ENCODE assay signal across 24 cellular contexts in the genomic region with DNA sequence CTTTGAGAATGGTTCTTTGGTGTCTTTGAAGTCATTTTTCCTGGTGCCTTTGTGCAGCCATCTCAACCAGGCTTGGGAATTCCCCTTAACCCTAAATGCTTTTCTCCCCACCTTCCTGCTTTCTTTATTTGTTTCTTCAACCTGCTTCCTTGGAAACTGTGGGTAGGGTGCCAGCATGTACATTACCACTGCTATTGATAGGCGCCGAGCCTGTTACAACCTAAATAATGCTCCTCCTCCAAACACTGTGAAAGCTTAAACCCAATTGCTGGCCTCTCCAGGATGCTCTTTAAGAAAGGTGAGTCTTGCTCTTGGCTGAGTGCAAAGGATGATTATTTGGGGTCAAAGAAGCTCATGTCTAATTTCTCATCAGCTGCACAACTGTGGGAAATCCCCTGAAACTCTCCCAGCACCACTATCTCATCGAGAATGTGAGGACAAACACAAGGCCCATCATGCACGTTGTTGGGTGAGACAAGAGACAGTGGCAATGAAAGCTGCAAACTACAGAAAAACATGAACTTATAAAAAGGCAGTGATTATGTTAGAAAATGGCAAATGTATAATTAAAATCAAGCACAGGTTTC.
DNase-seq lines count a peak whose midpoint lies in the region; ATAC-seq and TF ChIP-seq lines count a peak whose summit lies in the region.
"Had no signal": no experiment of that assay in that cellular context is flagged by ENCODE, and none has a peak within 500 bp of the region (broad histone marks: within the 10 kb centered on the region; RNA-seq: fewer than 3 reads in every experiment).

No MANE protein-coding gene starts in this region.

- ATAC-seq in HG03442 (IDR thresholded peaks at IDR 0.05; ENCODE audit: unreplicated experiment) (peak; percentile 48), GM21528 (IDR thresholded peaks at IDR 0.05; ENCODE audit: low FRiP score, unreplicated experiment) (no peak), GM21447 (IDR thresholded peaks at IDR 0.05; ENCODE audit: unreplicated experiment) (no peak)
- ATAC-seq: gastroesophageal sphincter; left ventricle myocardium superior; sciatic nerve; stimulated activated naive CD8-positive, alpha-beta T cell treated with anti-CD3 and anti-CD28 coated beads, Interleukin-15, amount 100 ng/mL, for 72 hours; WTC11 had no signal

- peak; percentile 62 for DNase-seq in GM13977 (ENCODE audit: low spot score)
- no peak for DNase-seq in endothelial cell (ENCODE audit: low spot score)
- DNase-seq in type B pancreatic cell (ENCODE audit: extremely low spot score, unreplicated experiment): no peak
- DNase-seq in colonic mucosa: no peak
- DNase-seq: activated T-cell treated with anti-CD3 and anti-CD28 coated beads, Interleukin-2, amount 50 U/mL, for 72 hours; brain microvascular endothelial cell; CD8-positive, alpha-beta memory T cell; dermis blood vessel endothelial cell; erythroblast; GOT3; left ventricle myocardium superior; NCI-H1092; NCI-H2081 treated with DMSO at 0.1 percent for 48 hours; NCI-H524; ovary; SHP77; stimulated activated naive CD8-positive, alpha-beta T cell treated with anti-CD3 and anti-CD28 coated beads, Interleukin-15, amount 100 ng/mL, for 72 hours had no signal

- H3K9me3 Mint-ChIP-seq in endothelial cell (ENCODE audit: unreplicated experiment) (no peaks in the 10 kb centered on the region), type B pancreatic cell (peaks cover 7% of the 10 kb centered on the region)
- H3K9me3 Mint-ChIP-seq: stimulated activated naive CD8-positive, alpha-beta T cell treated with anti-CD3 and anti-CD28 coated beads, Interleukin-15, amount 100 ng/mL, for 72 hours; T-helper 1 cell treated with Interleukin-12 subunit alpha and Interleukin-12 subunit beta and Interleukin-4 antibody, amounts not matched to agents 30 μg/mL and 1 μg/mL, for 36 hours; WTC11 had no signal

- H3K36me3 ChIP-seq in colonic mucosa: no peaks in the 10 kb centered on the region
- H3K36me3 ChIP-seq: brain microvascular endothelial cell, gastroesophageal sphincter, ovary had no signal

- peaks cover 5% of the 10 kb centered on the region for H3K36me3 Mint-ChIP-seq in endothelial cell (ENCODE audit: low read depth, unreplicated experiment)
- H3K36me3 Mint-ChIP-seq in type B pancreatic cell: no peaks in the 10 kb centered on the region
- H3K36me3 Mint-ChIP-seq: CD8-positive, alpha-beta memory T cell; WTC11 had no signal

- intact Hi-C loops in colonic mucosa (cut with DNase I): no loop called here

- no peak overlapping the region for H3K9ac ChIP-seq in colonic mucosa (ENCODE audit: low read depth in 2 of 2, low read length in 2 of 2)

- no peaks in the 10 kb centered on the region for H3K27me3 ChIP-seq in colonic mucosa
- H3K27me3 ChIP-seq: brain microvascular endothelial cell, gastroesophageal sphincter, ovary had no signal

- TF ChIP-seq CTCF in GM13977 (IDR thresholded peaks at IDR 0.05; ENCODE audit: extremely low read depth, insufficient read depth, missing control alignments) (no peak), endothelial cell (IDR thresholded peaks at IDR 0.05; ENCODE audit: unreplicated experiment) (no peak), type B pancreatic cell (conservative IDR thresholded peaks at IDR 0.05) (no peak), colonic mucosa (IDR thresholded peaks at IDR 0.05) (no peak)

- H3K4me1 ChIP-seq in colonic mucosa: no peaks in the 10 kb centered on the region
- H3K4me1 ChIP-seq: gastroesophageal sphincter had no signal

- peaks cover 40% of the 10 kb centered on the region for H3K4me1 Mint-ChIP-seq in endothelial cell (ENCODE audit: unreplicated experiment)
- H3K4me1 Mint-ChIP-seq in type B pancreatic cell (ENCODE audit: unreplicated experiment): peaks cover 26% of the 10 kb centered on the region
- H3K4me1 Mint-ChIP-seq: CD8-positive, alpha-beta memory T cell; stimulated activated naive CD8-positive, alpha-beta T cell treated with anti-CD3 and anti-CD28 coated beads, Interleukin-15, amount 100 ng/mL, for 72 hours had no signal

- in situ Hi-C loops in GM13977 (cut with MboI; ENCODE audit: low pct_unique_long_range_greater_than_20kb, low sequenced_read_pairs, unreplicated experiment): no loop called here

- H3K27ac ChIP-seq in colonic mucosa: no peak overlapping the region
- H3K27ac ChIP-seq: brain microvascular endothelial cell, gastroesophageal sphincter, ovary had no signal

- H3K4me3 Mint-ChIP-seq in endothelial cell (ENCODE audit: unreplicated experiment) (no peak overlapping the region), type B pancreatic cell (no peak overlapping the region)
- H3K4me3 Mint-ChIP-seq: activated T-cell treated with anti-CD3 and anti-CD28 coated beads, Interleukin-2, amount 50 U/mL, for 72 hours; CD8-positive, alpha-beta memory T cell; stimulated activated naive CD8-positive, alpha-beta T cell treated with anti-CD3 and anti-CD28 coated beads, Interleukin-15, amount 100 ng/mL, for 72 hours; T-helper 1 cell treated with Interleukin-12 subunit alpha and Interleukin-12 subunit beta and Interleukin-4 antibody, amounts not matched to agents 30 μg/mL and 1 μg/mL, for 36 hours; WTC11 had no signal

- H3K27ac Mint-ChIP-seq in endothelial cell (ENCODE audit: unreplicated experiment) (peak overlapping the region; percentile 30), type B pancreatic cell (peak overlapping the region; percentile 97)
- H3K27ac Mint-ChIP-seq: activated T-cell treated with anti-CD3 and anti-CD28 coated beads, Interleukin-2, amount 50 U/mL, for 72 hours; stimulated activated naive CD8-positive, alpha-beta T cell treated with anti-CD3 and anti-CD28 coated beads, Interleukin-15, amount 100 ng/mL, for 72 hours; T-helper 1 cell treated with Interleukin-12 subunit alpha and Interleukin-12 subunit beta and Interleukin-4 antibody, amounts not matched to agents 30 μg/mL and 1 μg/mL, for 36 hours; WTC11 had no signal

- no peak overlapping the region for H3K4me3 ChIP-seq in colonic mucosa
- H3K4me3 ChIP-seq: gastroesophageal sphincter, ovary had no signal

- H3K27me3 Mint-ChIP-seq in endothelial cell (ENCODE audit: unreplicated experiment) (peaks cover 5% of the 10 kb centered on the region), type B pancreatic cell (no peaks in the 10 kb centered on the region)
- H3K27me3 Mint-ChIP-seq: CD8-positive, alpha-beta memory T cell; stimulated activated naive CD8-positive, alpha-beta T cell treated with anti-CD3 and anti-CD28 coated beads, Interleukin-15, amount 100 ng/mL, for 72 hours had no signal

- H3K9me3 ChIP-seq in colonic mucosa: no peaks in the 10 kb centered on the region
- H3K9me3 ChIP-seq: gastroesophageal sphincter, ovary had no signal
